8 cellular contexts compared by ENCODE assay signal in the genomic region with DNA sequence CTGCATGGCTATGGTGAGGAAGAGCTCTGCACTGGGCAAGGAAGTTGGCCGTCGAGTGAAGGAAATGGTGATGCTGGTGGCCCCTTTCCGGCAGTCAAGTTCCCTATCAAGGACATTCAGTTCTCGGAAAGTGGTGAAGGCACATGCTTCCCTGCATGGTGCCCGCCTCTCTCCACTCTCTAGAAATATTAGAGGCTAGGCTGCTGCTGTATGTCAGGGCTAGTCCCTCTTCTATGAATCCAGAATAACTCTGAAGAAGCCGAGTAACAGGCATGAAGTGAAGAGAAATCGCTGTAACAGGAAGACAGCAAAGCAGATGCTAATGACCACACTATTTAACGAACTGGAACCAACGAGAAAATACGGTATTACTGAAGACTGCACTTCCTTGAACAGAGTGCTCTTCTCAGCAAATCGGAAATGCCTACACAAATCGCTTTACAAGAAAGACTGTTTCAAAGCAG. TPM values are rescaled to one million over a fixed set of nuclear protein-coding genes. Genes with fewer than 3 reads are reported as not detected.
DNase-seq lines count a peak whose midpoint lies in the region; ATAC-seq and TF ChIP-seq lines count a peak whose summit lies in the region.

No MANE protein-coding gene starts in this region.

- peaks cover 5% of the 10 kb centered on the region for H3K36me3 Mint-ChIP-seq in IgD-negative memory B cell

- CTCF ChIA-PET in GM10248 (lab: Yijun Ruan, JAX) = interaction anchor here (0.9 kb wide), 2 partner anchors 15 to 55 kb away, joined by 3 read pairs; partner anchors contain the start of gene GTPBP4

- H3K27me3 Mint-ChIP-seq in IgD-negative memory B cell = no peaks in the 10 kb centered on the region

- peak; percentile 55 for ATAC-seq in GM21381 (IDR thresholded peaks at IDR 0.05; ENCODE audit: unreplicated experiment)

- H3K4me1 Mint-ChIP-seq in IgD-negative memory B cell = peaks cover 33 to 42% (median 37%) of the 10 kb centered on the region in 3 donors

- DNase-seq in GM10248 (ENCODE audit: extremely low spot score) = peak; percentile 51
- no peak for DNase-seq in coronary artery (ENCODE audit: low spot score)
- peak; percentile 87 for DNase-seq in posterior vena cava (ENCODE audit: low spot score)
- DNase-seq in iPS-NIHi7 (ENCODE audit: extremely low spot score) = no peak
- no peak for DNase-seq in NCI-H226
- no peak for DNase-seq in NCI-H1436 treated with DMSO at 0.1 percent for 48 hours (lab: John Stamatoyannopoulos, UW)

- H3K9me3 Mint-ChIP-seq in IgD-negative memory B cell = no peaks in the 10 kb centered on the region

- no peak for TF ChIP-seq CTCF in GM10248 (IDR thresholded peaks at IDR 0.05; ENCODE audit: control extremely low read depth, extremely low read depth, low read depth, missing control alignments)
- TF ChIP-seq CTCF in coronary artery (IDR thresholded peaks at IDR 0.05) = no peak

- peak overlapping the region in 1 of 2 donors; percentile 70 for H3K27ac ChIP-seq in coronary artery

- H3K4me3 Mint-ChIP-seq in IgD-negative memory B cell = peak overlapping the region; percentile 84 to 95 (median 90)

- H3K4me3 ChIP-seq in coronary artery = peak overlapping the region; percentile 25

- H3K27ac Mint-ChIP-seq in IgD-negative memory B cell = peak overlapping the region; percentile 81 to 96 (median 93)

- intact Hi-C loops in posterior vena cava (cut with DNase I) = no loop called here

- POLR2A ChIA-PET in GM10248 (lab: Yijun Ruan, JAX) = no interaction called here

RNA-seq across cellular contexts. Expression of gene IDI1, which starts 5.4 kb away (rescaled TPM):
- polyA plus RNA-seq in IgD-negative memory B cell = 54.8 TPM
- 10 to 100 TPM; 24.1 to 26.5 TPM for total RNA-seq in posterior vena cava

RNA-seq across cellular contexts. Expression of gene WDR37, which starts 12.6 kb away (rescaled TPM):
- polyA plus RNA-seq in IgD-negative memory B cell = 14.7 TPM
- total RNA-seq in posterior vena cava = 10 to 100 TPM; 16.6 to 16.9 TPM

RNA-seq across cellular contexts. Expression of gene IDI2, which starts 17.9 kb away (rescaled TPM):
- not detected for polyA plus RNA-seq in IgD-negative memory B cell
- not detected for total RNA-seq in posterior vena cava

RNA-seq across cellular contexts. Expression of gene GTPBP4, which starts 55.3 kb away (rescaled TPM):
- 20.7 TPM for polyA plus RNA-seq in IgD-negative memory B cell
- 10 to 100 TPM; 35.3 to 42.3 TPM for total RNA-seq in posterior vena cava

Comparison
In these comparisons a context has a peak if more than half of its experiments do, and no peak if none do; other contexts are left out.
1. DNase-seq: peak in GM10248 (single experiment) and posterior vena cava (single experiment); none in coronary artery (single experiment), iPS-NIHi7 (single experiment), NCI-H226 (single experiment) and NCI-H1436 treated with DMSO at 0.1 percent for 48 hours (single experiment).